In genomic region chr9:14857449-14858305, GRCh38 we compare ENCODE assay signal across 28 cellular contexts. TPM values are rescaled to one million over a fixed set of nuclear protein-coding genes. Genes with fewer than 3 reads are reported as not detected.
DNase-seq lines count a peak whose midpoint lies in the region; ATAC-seq, FAIRE-seq and TF ChIP-seq lines count a peak whose summit lies in the region.
"Had no signal": no experiment of that assay in that cellular context is flagged by ENCODE, and none has a peak within 500 bp of the region (broad histone marks: within the 10 kb centered on the region; RNA-seq: fewer than 3 reads in every experiment).

No MANE protein-coding gene starts in this region.

- H3K9me3 ChIP-seq in HepG2 (ENCODE audit: low read length) (no peaks in the 10 kb centered on the region), right lobe of liver (no peaks in the 10 kb centered on the region)
- H3K9me3 ChIP-seq: BE2C, BLaER1 had no signal

- H4K20me1 ChIP-seq in HepG2 (ENCODE audit: insufficient read depth, low read length), result peaks cover 29% of the 10 kb centered on the region
- H4K20me1 ChIP-seq: BLaER1 had no signal

- TF ChIP-seq POLR2A in HepG2 (IDR thresholded peaks at IDR 0.05; ENCODE audit: insufficient read depth in 1 of 2, low read depth in 2 of 2, low read length in 2 of 2) (no peak), right lobe of liver (IDR thresholded peaks at IDR 0.05) (no peak)

- POLR2A ChIA-PET in HepG2 (lab: Yijun Ruan, JAX), result interaction anchor here (1.2 kb wide), 1 partner anchor 11 kb away, joined by 6 read pairs; no protein-coding TSS in a partner anchor

- H3K27ac ChIP-seq in HepG2 (ENCODE audit: extremely low read length, insufficient read depth, low read length) (no peak overlapping the region), right lobe of liver (no peak overlapping the region)
- H3K27ac ChIP-seq: BLaER1 had no signal

- H3K4me3 ChIP-seq in HepG2 (replicated peaks in 1 of 3; ENCODE audit: insufficient read depth in 1 of 3, low read depth in 2 of 3, low read length in 3 of 3) (no peak overlapping the region), right lobe of liver (no peak overlapping the region)
- H3K4me3 ChIP-seq: BLaER1, GM12878 had no signal

- in situ Hi-C loops in HepG2 (cut with HindIII; ENCODE audit: extremely low pct_ligation_motif_present, low pct_unique_long_range_greater_than_20kb), result no loop called here

- H3K27me3 Mint-ChIP-seq in nephron progenitor cell (ENCODE audit: low read depth, poor library complexity), result no peaks in the 10 kb centered on the region
- H3K27me3 Mint-ChIP-seq: CD4-positive, CD25-positive, alpha-beta regulatory T cell had no signal

- no peak overlapping the region for H3K4me3 Mint-ChIP-seq in nephron progenitor cell
- H3K4me3 Mint-ChIP-seq: CD14-positive monocyte; CD4-positive, alpha-beta memory T cell; CD4-positive, CD25-positive, alpha-beta regulatory T cell; CD8-positive, alpha-beta memory T cell had no signal

- H3K4me2 ChIP-seq in HepG2 (ENCODE audit: low read depth, low read length), result no peak overlapping the region
- H3K4me2 ChIP-seq: BLaER1 had no signal

- BruUV-seq in HepG2 (replicated peaks; lab: Mats Ljungman, UMichigan), result TSS peak; percentile 18

- TF ChIP-seq EP300 in HepG2 (IDR thresholded peaks at IDR 0.05; ENCODE audit: low read depth in 2 of 2, low read length in 2 of 2) (no peak), HepG2 (CRISPR knock-in tag; IDR thresholded peaks at IDR 0.05; ENCODE audit: borderline replicate concordance) (no peak)

- TF ChIP-seq CTCF in HepG2 (CRISPR knock-in tag; IDR thresholded peaks at IDR 0.05) (no peak), right lobe of liver (IDR thresholded peaks at IDR 0.05) (no peak), nephron progenitor cell (IDR thresholded peaks at IDR 0.05) (no peak)

- intact Hi-C loops in HepG2 (cut with micrococcal nuclease; ENCODE audit: unreplicated experiment) (no loop called here), right lobe of liver (cut with DNase I) (no loop called here)

- H3K27me3 ChIP-seq in HepG2 (ENCODE audit: control insufficient read depth in 1 of 2, insufficient read depth in 2 of 2, low read length in 2 of 2), result no peaks in the 10 kb centered on the region
- H3K27me3 ChIP-seq in right lobe of liver, result no peaks in the 10 kb centered on the region
- H3K27me3 ChIP-seq: BE2C, BLaER1 had no signal

- H3K4me1 Mint-ChIP-seq in nephron progenitor cell, result no peaks in the 10 kb centered on the region
- H3K4me1 Mint-ChIP-seq: CD14-positive monocyte; CD4-positive, alpha-beta memory T cell; CD4-positive, CD25-positive, alpha-beta regulatory T cell; CD8-positive, alpha-beta memory T cell had no signal

- ATAC-seq in HepG2 (peak; percentile 27; the same call in 2 of the 3 replicates), right lobe of liver (no peak)
- ATAC-seq: GM12878 had no signal

- H3K4me1 ChIP-seq in HepG2 (ENCODE audit: insufficient read depth, low read length) (peaks cover 39% of the 10 kb centered on the region), right lobe of liver (no peaks in the 10 kb centered on the region)
- H3K4me1 ChIP-seq: BE2C, BLaER1 had no signal

- DNase-seq in HepG2 (ENCODE audit: low spot score) (no peak), right lobe of liver (no peak), nephron progenitor cell (no peak), MV-4-11 (lab: John Stamatoyannopoulos, UW) (no peak), activated gamma-delta T cell (lab: John Stamatoyannopoulos, UW) (no peak)
- DNase-seq: 8988T; ACHN; BE2C; C1 segment of cervical spinal cord; CD4-positive, alpha-beta memory T cell; CD4-positive, CD25-positive, alpha-beta regulatory T cell; CD8-positive, alpha-beta memory T cell; COR-L47; DMS 273 treated with DMSO at 0.1 percent for 48 hours; DMS153; DMS53; DMS79; DND-41; EL; GDM1 had no signal

- H3K79me2 ChIP-seq in HepG2 (ENCODE audit: insufficient read depth, low read length), result peaks cover 39% of the 10 kb centered on the region

- no peak for FAIRE-seq in HepG2 (lab: Jason Lieb, UNC)
- FAIRE-seq: A204.1, GM12878, GM12892, GM18507 had no signal

- H3K9ac ChIP-seq in HepG2 (ENCODE audit: insufficient read depth, low read depth, low read length), result no peak overlapping the region
- H3K9ac ChIP-seq: BLaER1 had no signal

- CTCF ChIA-PET in HepG2 (lab: Yijun Ruan, JAX; ENCODE audit: low intra/inter-chr PET ratio, low total read pairs), result no interaction called here

- peaks cover 19 to 84% of the 10 kb centered on the region in 2 experiments for H3K36me3 ChIP-seq in HepG2 (replicated peaks in 1 of 2; ENCODE audit: control insufficient read depth in 1 of 2, insufficient read depth in 2 of 2, low read length in 2 of 2)
- H3K36me3 ChIP-seq in right lobe of liver, result no peaks in the 10 kb centered on the region
- H3K36me3 ChIP-seq: BE2C, BLaER1 had no signal

- no peaks in the 10 kb centered on the region for H3K9me3 Mint-ChIP-seq in nephron progenitor cell
- H3K9me3 Mint-ChIP-seq: CD8-positive, alpha-beta memory T cell had no signal

- H3K27ac Mint-ChIP-seq in nephron progenitor cell, result peak overlapping the region; percentile 56
- H3K27ac Mint-ChIP-seq: CD14-positive monocyte; CD4-positive, alpha-beta memory T cell; CD4-positive, CD25-positive, alpha-beta regulatory T cell; CD8-positive, alpha-beta memory T cell had no signal

- no peak for TF ChIP-seq RAD21 in HepG2 (CRISPR knock-in tag; IDR thresholded peaks at IDR 0.05)

- peaks cover 57% of the 10 kb centered on the region for H3K36me3 Mint-ChIP-seq in nephron progenitor cell (ENCODE audit: low read depth)
- H3K36me3 Mint-ChIP-seq: CD14-positive monocyte; CD4-positive, alpha-beta memory T cell; CD4-positive, CD25-positive, alpha-beta regulatory T cell; CD8-positive, alpha-beta memory T cell had no signal

- no peak overlapping the region for H2AFZ ChIP-seq in HepG2 (ENCODE audit: low read length)

- WGBS in HepG2 (ENCODE audit: low lambda C conversion rate), result 93% methylated on average over 7 of the region's 7 CpGs
- 63% methylated on average over 6 of the region's 7 CpGs for WGBS in right lobe of liver (ENCODE audit: insufficient coverage, low coverage, low lambda C conversion rate, missing lambda C conversion rate)

TF ChIP-seq in HepG2, 621 proteins besides CTCF, POLR2A, EP300 and RAD21 (continues in another document):
- TF ChIP-seq SETDB1 (CRISPR knock-in tag; IDR thresholded peaks at IDR 0.05; ENCODE audit: borderline replicate concordance) (no peak), LCORL (IDR thresholded peaks at IDR 0.05) (no peak), LCORL (CRISPR knock-in tag; IDR thresholded peaks at IDR 0.05) (no peak), SIN3B (IDR thresholded peaks at IDR 0.05; ENCODE audit: low read length) (no peak), CEBPZ (IDR thresholded peaks at IDR 0.05; ENCODE audit: low read length) (no peak), AGO2 (optimal IDR thresholded peaks at IDR 0.05; ENCODE audit: low read depth, low read length) (peak; percentile 60), RBFOX2 (IDR thresholded peaks at IDR 0.05; ENCODE audit: low read depth, low read length) (peak; percentile 77), CREB1 (IDR thresholded peaks at IDR 0.05) (no peak), CREB1 (CRISPR knock-in tag; IDR thresholded peaks at IDR 0.05) (no peak), ZNF263 (CRISPR knock-in tag; IDR thresholded peaks at IDR 0.05) (no peak)

RNA-seq across cellular contexts. Expression of gene FREM1, which starts 52.6 kb away (rescaled TPM):
- total RNA-seq in HepG2 (2016; rRNA removed; fragmentation: Illumina TruSeq; extraction: Trizol) (33.6 and 64.3 TPM in 2 replicates), right lobe of liver (1 to 10 TPM in 3 of 6 experiments, under 1 TPM in 3; 0.12 to 2.6 (median 1.1) TPM)
- total RNA-seq in HepG2 (2016; cell fraction: cytosol; rRNA removed; fragmentation: Illumina TruSeq; extraction: Trizol; ENCODE audit: low read depth), result 4.3 and 4.4 TPM in 2 replicates
- 35.4 and 63.3 TPM in 2 replicates for total RNA-seq in HepG2 (2016; cell fraction: insoluble cytoplasmic fraction; rRNA removed; fragmentation: Illumina TruSeq; extraction: Trizol)
- total RNA-seq in HepG2 (2016; cell fraction: membrane; rRNA removed; fragmentation: Illumina TruSeq; extraction: Trizol), result 11.1 and 12.8 TPM in 2 replicates
- 124 and 146 TPM in 2 replicates for total RNA-seq in HepG2 (2016; cell fraction: nucleus; rRNA removed; fragmentation: Illumina TruSeq; extraction: Trizol)
- polyA plus RNA-seq in HepG2 (2011; rRNA removed), result 202 and 232 TPM in 2 replicates
- polyA plus RNA-seq in HepG2 (2011; cell fraction: cytosol; rRNA removed), result 129 and 182 TPM in 2 replicates
- 324 and 329 TPM in 2 replicates for polyA plus RNA-seq in HepG2 (2011; cell fraction: nucleus; rRNA removed)
- polyA plus RNA-seq in HepG2 (2012), result 122 and 133 TPM in 2 replicates
- polyA plus RNA-seq in HepG2 (2016; cell fraction: cytosol; fragmentation: Illumina TruSeq; extraction: Trizol; ENCODE audit: low read depth), result 3.2 and 3.5 TPM in 2 replicates
- polyA plus RNA-seq in HepG2 (2016; cell fraction: insoluble cytoplasmic fraction; fragmentation: Illumina TruSeq; extraction: Trizol; ENCODE audit: low read depth), result 22.5 and 25.8 TPM in 2 replicates
- 4.7 and 6.1 TPM in 2 replicates for polyA plus RNA-seq in HepG2 (2016; cell fraction: membrane; fragmentation: Illumina TruSeq; extraction: Trizol; ENCODE audit: low read depth)
- polyA plus RNA-seq in HepG2 (2016; cell fraction: nucleus; fragmentation: Illumina TruSeq; extraction: Trizol; ENCODE audit: insufficient read depth, low read depth), result 89.7 and 90.5 TPM in 2 replicates
- 0.56 and 445 TPM in 2 replicates for polyA minus RNA-seq in HepG2 (2011; rRNA and poly(A)+ RNA removed; ENCODE audit: low replicate concordance)
- 118 and 175 TPM in 2 replicates for polyA minus RNA-seq in HepG2 (2011; cell fraction: cytosol; rRNA and poly(A)+ RNA removed)
- polyA minus RNA-seq in HepG2 (2011; cell fraction: nucleus; rRNA and poly(A)+ RNA removed), result 794 and 882 TPM in 2 replicates
- total RNA-seq: CD8-positive, alpha-beta memory T cell; Daoy had no signal
- polyA plus RNA-seq: AG04450; CD14-positive monocyte; CD4-positive, alpha-beta memory T cell; CD4-positive, CD25-positive, alpha-beta regulatory T cell; CD8-positive, alpha-beta memory T cell had no signal
